ENCODE assay signal across 19 cellular contexts in genomic region chr11:28463826-28464225, GRCh38.
DNase-seq lines count a peak whose midpoint lies in the region; ATAC-seq and TF ChIP-seq lines count a peak whose summit lies in the region.
"Had no signal": no experiment of that assay in that cellular context is flagged by ENCODE, and none has a peak within 500 bp of the region (broad histone marks: within the 10 kb centered on the region; RNA-seq: fewer than 3 reads in every experiment).

No MANE protein-coding gene starts in this region.

- peak overlapping the region; percentile 61 for H3K27ac ChIP-seq in brain microvascular endothelial cell
- H3K27ac ChIP-seq: SK-N-MC had no signal

- DNase-seq in EH (ENCODE audit: low read depth), result peak; percentile 63
- peak; percentile 35 for DNase-seq in MG63
- peak; percentile 70 for DNase-seq in brain microvascular endothelial cell
- DNase-seq in iris pigment epithelial cell (ENCODE audit: low read depth), result peak; percentile 92
- DNase-seq in stimulated activated CD8-positive, alpha-beta memory T cell treated with anti-CD3 and anti-CD28 coated beads, Interleukin-4, amount 100 ng/mL, for 48 hours, result no peak
- no peak for DNase-seq in NCI-H2107 (lab: John Stamatoyannopoulos, UW)
- DNase-seq: ACHN; BE2C; CD8-positive, alpha-beta T cell; DMS79 treated with DMSO at 0.1 percent for 48 hours; H7; KBM-7; NCI-H1092; NCI-H1694 treated with DMSO at 0.1 percent for 48 hours; NCI-H446 treated with DMSO at 0.1 percent for 48 hours; NCI-H748 treated with DMSO at 0.1 percent for 48 hours had no signal

- no peaks in the 10 kb centered on the region; the same call in 1 of the 2 replicates for H3K9me3 ChIP-seq in MG63
- H3K9me3 ChIP-seq: BE2C had no signal

- ATAC-seq in GM18870 (IDR thresholded peaks at IDR 0.05; ENCODE audit: unreplicated experiment), result no peak
- ATAC-seq in HG02759 (IDR thresholded peaks at IDR 0.05; ENCODE audit: unreplicated experiment), result no peak
- ATAC-seq: CD8-positive, alpha-beta T cell had no signal

- H3K36me3 ChIP-seq in MG63, result 0 out of 2 replicates have a peak, but pooled peaks cover 4% of the 10 kb centered on the region
- no peaks in the 10 kb centered on the region for H3K36me3 ChIP-seq in brain microvascular endothelial cell (replicated peaks)
- H3K36me3 ChIP-seq: BE2C had no signal

- TF ChIP-seq CTCF in brain microvascular endothelial cell (IDR thresholded peaks at IDR 0.05; ENCODE audit: low read depth, low read length, missing control alignments), result peak; percentile 5

- H3K27me3 ChIP-seq in MG63 (no peaks in the 10 kb centered on the region), brain microvascular endothelial cell (replicated peaks) (no peaks in the 10 kb centered on the region)
- H3K27me3 ChIP-seq: BE2C had no signal

- H3K4me3 ChIP-seq in MG63 (no peak overlapping the region), brain microvascular endothelial cell (ENCODE audit: low read depth, low read length) (no peak overlapping the region)
- H3K4me3 ChIP-seq: SK-N-MC had no signal

- in situ Hi-C loops in brain microvascular endothelial cell (cut with HindIII; ENCODE audit: low pct_ligation_motif_present, low sequenced_read_pairs), result no loop called here

Comparison
In these comparisons a context has a peak if more than half of its experiments do, and no peak if none do; other contexts are left out.
1. DNase-seq: peak in EH (single experiment), MG63 (single experiment), brain microvascular endothelial cell (single experiment) and iris pigment epithelial cell (single experiment); none in stimulated activated CD8-positive, alpha-beta memory T cell treated with anti-CD3 and anti-CD28 coated beads, Interleukin-4, amount 100 ng/mL, for 48 hours (single experiment) and NCI-H2107 (single experiment).